ENCODE assay signal across 24 cellular contexts in genomic region chr19:54458648-54459281, GRCh38. TPM values are rescaled to one million over a fixed set of nuclear protein-coding genes. Genes with fewer than 3 reads are reported as not detected.
DNase-seq lines count a peak whose midpoint lies in the region; ATAC-seq and TF ChIP-seq lines count a peak whose summit lies in the region.
"Had no signal": no experiment of that assay in that cellular context is flagged by ENCODE, and none has a peak within 500 bp of the region (broad histone marks: within the 10 kb centered on the region; RNA-seq: fewer than 3 reads in every experiment).

No MANE protein-coding gene starts in this region.

- H3K4me3 ChIP-seq in body of pancreas (no peak overlapping the region), neural progenitor cell (no peak overlapping the region), BE2C (ENCODE audit: low read depth, low read length) (no peak overlapping the region), transverse colon (no peak overlapping the region)
- H3K4me3 ChIP-seq: gastroesophageal sphincter, HAP-1, right lobe of liver, testis had no signal

- H3K27ac Mint-ChIP-seq in CD4-positive, alpha-beta T cell = peak overlapping the region; percentile 69
- H3K27ac Mint-ChIP-seq in H9 (peak overlapping the region in 2 of 3 experiments; percentile 91 to 95; a peak in 6 of 7 replicates), neural progenitor cell (no peak overlapping the region)

- WGBS in H9 (ENCODE audit: extremely low coverage, insufficient read length, low lambda C conversion rate) = no CpG with 5 or more reads among the region's 11 CpGs
- 59 to 71% methylated on average over 7 to 11 of the region's 11 CpGs for WGBS in body of pancreas, 2 donors
- 95 to 100% methylated on average over 1 to 11 of the region's 11 CpGs for WGBS in transverse colon (ENCODE audit: low coverage in 1 of 2), 2 donors

- H2AK5ac ChIP-seq in H9 (ENCODE audit: insufficient read length, low read length) = no peak overlapping the region

- no peak overlapping the region for H2BK120ac ChIP-seq in H9 (ENCODE audit: low read depth, low read length, poor library complexity, severe bottlenecking)

- H4K20me1 ChIP-seq in H9 (ENCODE audit: control insufficient read depth, insufficient read depth, insufficient read length) = no peaks in the 10 kb centered on the region
- peaks cover 70% of the 10 kb centered on the region for H4K20me1 ChIP-seq in neural progenitor cell (ENCODE audit: low read depth)

- no peak for TF ChIP-seq CTCF in CD4-positive, alpha-beta T cell (IDR thresholded peaks at IDR 0.05)
- TF ChIP-seq CTCF in H9 (conservative IDR thresholded peaks at IDR 0.05) (no peak), body of pancreas (IDR thresholded peaks at IDR 0.05) (no peak), neural progenitor cell (IDR thresholded peaks at IDR 0.05) (no peak), BE2C (IDR thresholded peaks at IDR 0.05; ENCODE audit: low read depth, low read length) (no peak), transverse colon (IDR thresholded peaks at IDR 0.05) (no peak)

- no peak for ATAC-seq in CD4-positive, alpha-beta T cell (ENCODE audit: poor library complexity)
- ATAC-seq in body of pancreas (no peak), HG02678 (IDR thresholded peaks at IDR 0.05; ENCODE audit: unreplicated experiment) (no peak)
- ATAC-seq: gastroesophageal sphincter, right lobe of liver had no signal

- intact Hi-C loops in CD4-positive, alpha-beta T cell (cut with DNase I, micrococcal nuclease) = loop anchor here in 1 of 2 experiments (5.0 kb wide), 1 partner anchor 634 kb away; no protein-coding TSS in a partner anchor
- intact Hi-C loops in body of pancreas (cut with DNase I) (loop anchor here (10.0 kb wide), 1 partner anchor 1216 kb away; the partner anchor contains the start of gene EPN1), transverse colon (cut with DNase I; ENCODE audit: low total_unique reads) (no loop called here)

- H3K4me3 Mint-ChIP-seq in CD4-positive, alpha-beta T cell = peak overlapping the region; percentile 63
- peak overlapping the region in 1 of 2 experiments; percentile 38; a peak in 2 of 5 replicates for H3K4me3 Mint-ChIP-seq in H9
- H3K4me3 Mint-ChIP-seq in neural progenitor cell = peak overlapping the region; percentile 72

- no peaks in the 10 kb centered on the region for H3K27me3 ChIP-seq in CD4-positive, alpha-beta T cell (ENCODE audit: control insufficient read depth, insufficient read depth, low read length)
- H3K27me3 ChIP-seq in H9 (ENCODE audit: insufficient read depth, low read length) (no peaks in the 10 kb centered on the region), body of pancreas (no peaks in the 10 kb centered on the region), neural progenitor cell (no peaks in the 10 kb centered on the region), BE2C (no peaks in the 10 kb centered on the region), transverse colon (no peaks in the 10 kb centered on the region)
- H3K27me3 ChIP-seq: gastroesophageal sphincter, right lobe of liver, testis had no signal

- H4K5ac ChIP-seq in H9 (ENCODE audit: insufficient read length, low read depth, low read length) = no peak overlapping the region

- H3K4me1 ChIP-seq in H9 (ENCODE audit: insufficient read depth, low read length) (no peaks in the 10 kb centered on the region), body of pancreas (peaks cover 61% of the 10 kb centered on the region), neural progenitor cell (no peaks in the 10 kb centered on the region), BE2C (peaks cover 4% of the 10 kb centered on the region; the same call in 1 of the 2 replicates), transverse colon (peaks cover 6 to 33% (median 23%) of the 10 kb centered on the region in 4 donors)
- H3K4me1 ChIP-seq: HAP-1 had no signal

- no peak overlapping the region for H3K23ac ChIP-seq in H9 (ENCODE audit: insufficient read length, low read depth, low read length)

- TF ChIP-seq POLR2A in body of pancreas (IDR thresholded peaks at IDR 0.05) (peak in 1 of 3 donors; percentile 6), transverse colon (IDR thresholded peaks at IDR 0.05) (no peak)

- no peaks in the 10 kb centered on the region for H3K9me3 Mint-ChIP-seq in CD4-positive, alpha-beta T cell
- H3K9me3 Mint-ChIP-seq in H9 (peaks cover 0 to 2% of the 10 kb centered on the region in 2 experiments; a peak in 1 of 5 replicates), neural progenitor cell (no peaks in the 10 kb centered on the region)

- no peak overlapping the region for H4K91ac ChIP-seq in H9 (ENCODE audit: insufficient read length, low read depth, low read length)

- no peak overlapping the region for H2BK5ac ChIP-seq in H9 (ENCODE audit: insufficient read length, low read length)

- H3K4ac ChIP-seq in H9 (ENCODE audit: low read depth, low read length) = no peak overlapping the region

- peaks cover 8% of the 10 kb centered on the region for H3K23me2 ChIP-seq in H9 (ENCODE audit: insufficient read length, low read depth, low read length, poor library complexity, severe bottlenecking)

- no peaks in the 10 kb centered on the region for H3K27me3 Mint-ChIP-seq in CD4-positive, alpha-beta T cell
- no peaks in the 10 kb centered on the region for H3K27me3 Mint-ChIP-seq in H9 (ENCODE audit: low read depth)
- H3K27me3 Mint-ChIP-seq in neural progenitor cell (ENCODE audit: insufficient read depth, low read depth) = peaks cover 12% of the 10 kb centered on the region

- H3K27ac ChIP-seq in CD4-positive, alpha-beta T cell (ENCODE audit: low read depth, low read length) = no peak overlapping the region
- H3K27ac ChIP-seq in H9 (ENCODE audit: insufficient read length, low read depth, low read length) = no peak overlapping the region
- peak overlapping the region; percentile 66 to 99 (median 98) for H3K27ac ChIP-seq in body of pancreas
- H3K27ac ChIP-seq in neural progenitor cell = no peak overlapping the region
- H3K27ac ChIP-seq in transverse colon = no peak overlapping the region
- H3K27ac ChIP-seq: epithelial cell of prostate, right lobe of liver, testis had no signal

- POLR2A ChIA-PET in CD4-positive, alpha-beta T cell (lab: Charles Lee) = interaction anchor here (1.3 kb wide), 1 partner anchor 10 kb away, joined by 5 read pairs; the partner anchor contains the start of gene LENG8

- no peak overlapping the region for H3K14ac ChIP-seq in H9 (ENCODE audit: insufficient read depth, low read length)

- no peaks in the 10 kb centered on the region for H3K9me3 ChIP-seq in CD4-positive, alpha-beta T cell (ENCODE audit: control insufficient read depth, low read length)
- H3K9me3 ChIP-seq in H9 (ENCODE audit: control insufficient read depth, low read depth, low read length) = no peaks in the 10 kb centered on the region
- no peaks in the 10 kb centered on the region for H3K9me3 ChIP-seq in body of pancreas
- no peaks in the 10 kb centered on the region for H3K9me3 ChIP-seq in neural progenitor cell (ENCODE audit: low read depth)
- no peaks in the 10 kb centered on the region for H3K9me3 ChIP-seq in BE2C
- no peaks in the 10 kb centered on the region for H3K9me3 ChIP-seq in transverse colon
- H3K9me3 ChIP-seq: gastroesophageal sphincter, HAP-1, right lobe of liver, testis had no signal

- H3F3A ChIP-seq in neural progenitor cell (ENCODE audit: low read depth) = peaks cover 28% of the 10 kb centered on the region

- CTCF ChIA-PET in CD4-positive, alpha-beta T cell (lab: Charles Lee) = no interaction called here

- H2BK12ac ChIP-seq in H9 (ENCODE audit: insufficient read length, low read depth, low read length) = no peak overlapping the region

- no peaks in the 10 kb centered on the region for H3K79me1 ChIP-seq in H9 (ENCODE audit: insufficient read depth, low read depth, low read length, poor library complexity, severe bottlenecking)

- DNase-seq in CD4-positive, alpha-beta T cell = no peak
- DNase-seq in H9 = no peak
- DNase-seq in body of pancreas = no peak
- no peak for DNase-seq in neural progenitor cell (ENCODE audit: low spot score)
- no peak for DNase-seq in BE2C
- DNase-seq in NCI-H1048 (lab: John Stamatoyannopoulos, UW) = no peak
- no peak for DNase-seq in transverse colon
- DNase-seq: activated CD8-positive, alpha-beta memory T cell treated with anti-CD3 and anti-CD28 coated beads, Interleukin-2, amount 50 U/mL, for 48 hours; cerebellar nuclear complex; GDM1; NCI-H1436; NK-92 treated with Interleukin-12 subunit alpha and Interleukin-12 subunit beta, amount 100 ng/mL, for 24 hours; right lobe of liver; stimulated activated CD4-positive, alpha-beta T cell treated with anti-CD3 and anti-CD28 coated beads, Interleukin-2, amount 100 ng/mL, for 48 hours; T-helper 2 cell; testis had no signal

- no peak overlapping the region for H3K9ac ChIP-seq in H9 (ENCODE audit: extremely low read depth, insufficient read length, low read length)
- H3K9ac ChIP-seq in neural progenitor cell = no peak overlapping the region

- no peak overlapping the region for H4K8ac ChIP-seq in H9 (replicated peaks; ENCODE audit: insufficient read length, low read depth, low read length)

- H3K56ac ChIP-seq in H9 (ENCODE audit: insufficient read length, low read depth, low read length) = no peak overlapping the region

- no peak overlapping the region for H2BK15ac ChIP-seq in H9 (ENCODE audit: low read depth, low read length)

- H3K36me3 ChIP-seq in body of pancreas (replicated peaks in 1 of 2; ENCODE audit: insufficient read depth in 1 of 2, low read depth in 2 of 2) = peaks cover 29 to 55% of the 10 kb centered on the region in 2 donors
- H3K36me3 ChIP-seq in neural progenitor cell = no peaks in the 10 kb centered on the region
- H3K36me3 ChIP-seq in BE2C = peaks cover 75% of the 10 kb centered on the region
- H3K36me3 ChIP-seq in transverse colon = peaks cover 0 to 70% (median 30%) of the 10 kb centered on the region in 4 donors

- peaks cover 32% of the 10 kb centered on the region for H3K4me1 Mint-ChIP-seq in CD4-positive, alpha-beta T cell (ENCODE audit: low read depth)
- H3K4me1 Mint-ChIP-seq in H9 (peaks cover 5 to 7% of the 10 kb centered on the region in 2 experiments; a peak in 3 of 4 replicates), neural progenitor cell (peaks cover 4% of the 10 kb centered on the region)

- H2AFZ ChIP-seq in H9 (ENCODE audit: low read length) (no peak overlapping the region), neural progenitor cell (replicated peaks) (no peak overlapping the region)

- TF ChIP-seq EP300 in transverse colon (IDR thresholded peaks at IDR 0.05; ENCODE audit: low read depth) = no peak

- in situ Hi-C loops in transverse colon (cut with MboI; ENCODE audit: low pct_ligation_motif_present in 1 of 4, low pct_unique_long_range_greater_than_20kb in 1 of 4, low sequenced_read_pairs in 3 of 4) = no loop called here

- peaks cover 82% of the 10 kb centered on the region for H3K36me3 Mint-ChIP-seq in CD4-positive, alpha-beta T cell (ENCODE audit: low read depth)
- peaks cover 39 to 76% (median 74%) of the 10 kb centered on the region in 3 experiments; a peak in 6 of 7 replicates for H3K36me3 Mint-ChIP-seq in H9 (ENCODE audit: insufficient read depth in 1 of 3, low read depth in 3 of 3)
- peaks cover 19% of the 10 kb centered on the region for H3K36me3 Mint-ChIP-seq in neural progenitor cell

- H2BK20ac ChIP-seq in H9 (ENCODE audit: low read depth, low read length, poor library complexity, severe bottlenecking) = no peak overlapping the region

- H3K4me2 ChIP-seq in H9 (ENCODE audit: insufficient read depth, insufficient read length, low read length) (no peak overlapping the region), neural progenitor cell (no peak overlapping the region)

- no peak overlapping the region for H3K18ac ChIP-seq in H9 (ENCODE audit: insufficient read length, low read depth, low read length)

- no peak overlapping the region for H3T11ph ChIP-seq in H9 (ENCODE audit: low read length)

- no peaks in the 10 kb centered on the region for H3K79me2 ChIP-seq in H9 (ENCODE audit: insufficient read depth, low read length)
- H3K79me2 ChIP-seq in neural progenitor cell (ENCODE audit: low read depth) = peaks cover 1% of the 10 kb centered on the region

RNA-seq across cellular contexts. Expression of gene LENG9, which starts 4.8 kb away (rescaled TPM):
- total RNA-seq in CD4-positive, alpha-beta T cell = 1 to 10 TPM; 2.8 to 2.9 TPM
- 3.7 and 3.8 TPM in 2 replicates for total RNA-seq in H9 (2021)
- total RNA-seq in body of pancreas = 10 to 100 TPM; 21.8 to 25.7 TPM
- 0.79 and 4.0 TPM in 2 replicates for total RNA-seq in neural progenitor cell (ENCODE audit: low replicate concordance)
- polyA plus RNA-seq in BE2C (2012; ENCODE audit: insufficient read depth, insufficient read length, low read depth) = 6.1 TPM
- total RNA-seq in transverse colon = 10 to 100 TPM in 3 of 4 donors, 1 to 10 TPM in 1; 1.1 to 16.5 (median 12.3) TPM

RNA-seq across cellular contexts. Expression of gene LENG8, which starts 9.8 kb away (rescaled TPM):
- total RNA-seq in CD4-positive, alpha-beta T cell = 100 to 1,000 TPM; 610 to 639 TPM
- total RNA-seq in H9 (2021) = 133 and 148 TPM in 2 replicates
- total RNA-seq in body of pancreas = 100 to 1,000 TPM; 182 to 290 TPM
- total RNA-seq in neural progenitor cell (ENCODE audit: low replicate concordance) = 36.6 and 90.1 TPM in 2 replicates
- 163 TPM for polyA plus RNA-seq in BE2C (2012; ENCODE audit: insufficient read depth, insufficient read length, low read depth)
- 1,000 to 10,000 TPM in 1 of 4 donors, 100 to 1,000 TPM in 3; 194 to 1,037 (median 566) TPM for total RNA-seq in transverse colon

RNA-seq across cellular contexts. Expression of gene CDC42EP5, which starts 14.3 kb away (rescaled TPM):
- not detected for total RNA-seq in CD4-positive, alpha-beta T cell
- total RNA-seq in H9 (2021) = 1.6 and 2.9 TPM in 2 replicates
- 10 to 100 TPM; 18.2 to 92.9 TPM for total RNA-seq in body of pancreas
- 1.1 TPM in 1 of 2 replicates, not detected in the other for total RNA-seq in neural progenitor cell (ENCODE audit: low replicate concordance)
- not detected for polyA plus RNA-seq in BE2C (2012; ENCODE audit: insufficient read depth, insufficient read length, low read depth)
- total RNA-seq in transverse colon = 100 to 1,000 TPM; 210 to 231 (median 214) TPM

RNA-seq across cellular contexts. Expression of gene TTYH1, which starts 43.5 kb away (rescaled TPM):
- total RNA-seq in CD4-positive, alpha-beta T cell = not detected
- total RNA-seq in H9 (2021) (43.1 and 47.1 TPM in 2 replicates), body of pancreas (10 to 100 TPM; 20.5 to 88.7 TPM), neural progenitor cell (ENCODE audit: low replicate concordance) (34.2 and 128 TPM in 2 replicates), transverse colon (1 to 10 TPM; 1.1 to 7.5 (median 3.0) TPM)
- 1.6 TPM for polyA plus RNA-seq in BE2C (2012; ENCODE audit: insufficient read depth, insufficient read length, low read depth)
- total RNA-seq: HT1080, myocyte had no signal

RNA-seq across cellular contexts. Expression of gene LAIR2, which starts 43.9 kb away (rescaled TPM):
- total RNA-seq in CD4-positive, alpha-beta T cell = 1 to 10 TPM in 1 of 2 experiments, not detected in 1; 1.2 TPM
- total RNA-seq in H9 (2021) = not detected in 2 replicates
- not detected for total RNA-seq in body of pancreas
- not detected in 2 replicates for total RNA-seq in neural progenitor cell (ENCODE audit: low replicate concordance)
- polyA plus RNA-seq in BE2C (2012; ENCODE audit: insufficient read depth, insufficient read length, low read depth) = not detected
- total RNA-seq in transverse colon = 1 to 10 TPM in 1 of 4 donors, not detected in 3; 3.2 TPM
- total RNA-seq: gastroesophageal sphincter, HT1080, lower leg skin, myocyte, testis had no signal
- polyA plus RNA-seq: adipose tissue had no signal

Comparison
In these comparisons a context has a peak if more than half of its experiments do, and no peak if none do; other contexts are left out.
1. H3K27ac ChIP-seq: peak in body of pancreas (4 of 4); none in CD4-positive, alpha-beta T cell (single experiment), H9 (single experiment), neural progenitor cell (single experiment) and transverse colon (0 of 4).